Comparison of ENCODE assay signal across 24 cellular contexts in the genomic region with DNA sequence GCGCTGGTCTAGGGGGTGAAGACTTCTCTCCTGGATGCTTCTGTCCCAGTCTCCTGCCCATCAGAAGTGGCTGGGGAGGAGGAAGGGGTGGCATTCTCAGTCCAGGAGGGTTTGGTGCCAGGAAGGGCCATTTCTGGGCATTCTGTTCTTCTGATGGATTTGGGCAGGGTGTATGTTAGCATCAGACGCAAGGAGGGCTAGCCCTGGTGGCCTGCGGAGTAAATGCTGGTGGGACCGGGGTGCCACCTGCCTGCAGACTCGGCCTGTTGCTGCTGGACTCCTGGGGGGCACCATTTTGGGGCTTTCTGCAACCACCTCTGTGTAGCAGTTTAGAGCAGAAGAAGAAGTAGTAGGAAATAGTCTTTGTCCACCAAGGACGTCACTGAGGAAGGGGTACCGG. TPM values are rescaled to one million over a fixed set of nuclear protein-coding genes. Genes with fewer than 3 reads are reported as not detected.
DNase-seq lines count a peak whose midpoint lies in the region; ATAC-seq, FAIRE-seq and TF ChIP-seq lines count a peak whose summit lies in the region.
"Had no signal": no experiment of that assay in that cellular context is flagged by ENCODE, and none has a peak within 500 bp of the region (broad histone marks: within the 10 kb centered on the region; RNA-seq: fewer than 3 reads in every experiment).

No MANE protein-coding gene starts in this region.

- H2AFZ ChIP-seq in K562 (ENCODE audit: low read depth, low read length) = no peak overlapping the region
- H2AFZ ChIP-seq: GM23338 had no signal

- H3K4me1 ChIP-seq in K562 (replicated peaks in 1 of 2; ENCODE audit: control insufficient read depth in 2 of 2, insufficient read depth in 2 of 2, low read length in 2 of 2) = peaks cover 3 to 24% of the 10 kb centered on the region in 2 experiments; a peak in 4 of 5 replicates
- H3K4me1 ChIP-seq: BE2C had no signal

- H3K27ac Mint-ChIP-seq in stimulated activated naive CD8-positive, alpha-beta T cell treated with anti-CD3 and anti-CD28 coated beads, Interleukin-15, amount 100 ng/mL, for 72 hours = no peak overlapping the region
- H3K27ac Mint-ChIP-seq in neural crest cell (ENCODE audit: unreplicated experiment) = peak overlapping the region; percentile 75
- H3K27ac Mint-ChIP-seq: CD8-positive, alpha-beta T cell had no signal

- FAIRE-seq in K562 (lab: Jason Lieb, UNC) = no peak
- FAIRE-seq: A549, G401.6, GM12892, GM19239, H54 had no signal

- CTCF ChIA-PET in K562 (lab: Yijun Ruan, JAX; ENCODE audit: low intra/inter-chr PET ratio) = no interaction called here

- no peak overlapping the region for H3K4me2 ChIP-seq in K562 (ENCODE audit: insufficient read depth, low read length)
- H3K4me2 ChIP-seq: A549, GM23338 had no signal

- no peaks in the 10 kb centered on the region for H3K9me1 ChIP-seq in K562 (ENCODE audit: control insufficient read depth, insufficient read depth, low read length)

- BruUV-seq in K562 (replicated peaks; lab: Mats Ljungman, UMichigan) = no TSS peak

- intact Hi-C loops in K562 (cut with micrococcal nuclease) = no loop called here
- intact Hi-C loops in dorsolateral prefrontal cortex (cut with DNase I) = no loop called here

- H3K4me1 Mint-ChIP-seq in stimulated activated naive CD8-positive, alpha-beta T cell treated with anti-CD3 and anti-CD28 coated beads, Interleukin-15, amount 100 ng/mL, for 72 hours = peaks cover 24% of the 10 kb centered on the region
- H3K4me1 Mint-ChIP-seq in neural crest cell = peaks cover 3% of the 10 kb centered on the region

- TF ChIP-seq CTCF in K562 (IDR thresholded peaks at IDR 0.05 in 2 of 3, conservative IDR thresholded peaks at IDR 0.05 in 1 of 3; ENCODE audit: insufficient read depth in 2 of 3, low read depth in 1 of 3, low read length in 3 of 3) (no peak), neural crest cell (conservative IDR thresholded peaks at IDR 0.05) (no peak), dorsolateral prefrontal cortex (IDR thresholded peaks at IDR 0.05 in 54 of 56, conservative IDR thresholded peaks at IDR 0.05 in 2 of 56; ENCODE audit: low read depth in 1 of 56, partially characterized antibody in 56 of 56) (no peak)

- no peaks in the 10 kb centered on the region for H3K9me3 ChIP-seq in K562 (replicated peaks; ENCODE audit: control insufficient read depth, insufficient read depth, low read depth, low read length)
- H3K9me3 ChIP-seq: A549, BE2C, Caco-2 had no signal

- POLR2A ChIA-PET in K562 (lab: Yijun Ruan, JAX) = no interaction called here

- 36% methylated on average over 6 of the region's 7 CpGs for WGBS in K562 (ENCODE audit: insufficient coverage, low coverage, missing lambda C conversion rate)

- no peak overlapping the region for H3K9ac ChIP-seq in K562 (ENCODE audit: insufficient read depth in 1 of 2, low read depth in 2 of 2, low read length in 2 of 2)

- TF ChIP-seq RAD21 in K562 (CRISPR knock-in tag; conservative IDR thresholded peaks at IDR 0.05 in 1 of 2, IDR thresholded peaks at IDR 0.05 in 1 of 2) = no peak

- TF ChIP-seq POLR2A in K562 (conservative IDR thresholded peaks at IDR 0.05) = no peak

- H3K36me3 Mint-ChIP-seq in neural crest cell (ENCODE audit: low read depth) = no peaks in the 10 kb centered on the region

- H3K79me2 ChIP-seq in K562 (ENCODE audit: control insufficient read depth, insufficient read depth, low read length) = no peaks in the 10 kb centered on the region

- no peaks in the 10 kb centered on the region; the same call in 2 of the 3 replicates for H3K36me3 ChIP-seq in K562 (ENCODE audit: control insufficient read depth, insufficient read depth, low read length)

- H3K27ac ChIP-seq in K562 (ENCODE audit: extremely low read depth, low read depth, low read length) (no peak overlapping the region), dorsolateral prefrontal cortex (peak overlapping the region in 5 of 59 donors; percentile 13 to 85 (median 31))
- H3K27ac ChIP-seq: A549, C4-2B had no signal

- no peak for TF ChIP-seq EP300 in K562 (IDR thresholded peaks at IDR 0.05; ENCODE audit: low read length)

- no peak for DNase-seq in stimulated activated naive CD8-positive, alpha-beta T cell treated with anti-CD3 and anti-CD28 coated beads, Interleukin-15, amount 100 ng/mL, for 72 hours
- no peak for DNase-seq in stimulated activated naive CD8-positive, alpha-beta T cell treated with anti-CD3 and anti-CD28 coated beads, Interleukin-15, Interleukin-2, amounts not matched to agents 100 U/mL and 50 U/mL, for 24 hours
- no peak for DNase-seq in K562 (ENCODE audit: extremely low read depth in 1 of 4, low spot score in 3 of 4)
- no peak for DNase-seq in neural crest cell (ENCODE audit: low read depth, low spot score)
- DNase-seq in dorsolateral prefrontal cortex = no peak
- DNase-seq in NCI-H2171 (lab: John Stamatoyannopoulos, UW) = no peak
- DNase-seq: 8988T; ACHN; AML-193; BE2C; Caco-2; CD4-positive, CD25-positive, alpha-beta regulatory T cell; CD8-positive, alpha-beta T cell; DMS153; DND-41; HCEC 1CT had no signal

- H3K4me3 Mint-ChIP-seq in stimulated activated naive CD8-positive, alpha-beta T cell treated with anti-CD3 and anti-CD28 coated beads, Interleukin-15, amount 100 ng/mL, for 72 hours = no peak overlapping the region
- no peak overlapping the region for H3K4me3 Mint-ChIP-seq in neural crest cell
- H3K4me3 Mint-ChIP-seq: CD8-positive, alpha-beta T cell; GM23338 had no signal

- in situ Hi-C loops in K562 (cut with MboI) = no loop called here

- H4K20me1 ChIP-seq in K562 (replicated peaks; ENCODE audit: control insufficient read depth, insufficient read depth, low read length) = no peaks in the 10 kb centered on the region; the same call in 1 of the 2 replicates

- no peaks in the 10 kb centered on the region for H3K9me3 Mint-ChIP-seq in stimulated activated naive CD8-positive, alpha-beta T cell treated with anti-CD3 and anti-CD28 coated beads, Interleukin-15, amount 100 ng/mL, for 72 hours
- no peaks in the 10 kb centered on the region for H3K9me3 Mint-ChIP-seq in neural crest cell
- H3K9me3 Mint-ChIP-seq: CD4-positive, CD25-positive, alpha-beta regulatory T cell; CD8-positive, alpha-beta T cell; GM23338 had no signal

- H3K4me3 ChIP-seq in K562 (no peak overlapping the region), dorsolateral prefrontal cortex (no peak overlapping the region)
- H3K4me3 ChIP-seq: A549, GM23338 had no signal

- H3K27me3 Mint-ChIP-seq in stimulated activated naive CD8-positive, alpha-beta T cell treated with anti-CD3 and anti-CD28 coated beads, Interleukin-15, amount 100 ng/mL, for 72 hours = no peaks in the 10 kb centered on the region
- no peaks in the 10 kb centered on the region for H3K27me3 Mint-ChIP-seq in neural crest cell (ENCODE audit: low read depth)
- H3K27me3 Mint-ChIP-seq: CD4-positive, CD25-positive, alpha-beta regulatory T cell had no signal

- H3K27me3 ChIP-seq in K562 (ENCODE audit: control insufficient read depth in 2 of 2, insufficient read depth in 2 of 2, low read length in 2 of 2) = 0 out of 5 replicates have a peak, but pooled peaks cover 0 to 9% of the 10 kb centered on the region in 2 experiments
- no peaks in the 10 kb centered on the region for H3K27me3 ChIP-seq in dorsolateral prefrontal cortex
- H3K27me3 ChIP-seq: BE2C had no signal

- ATAC-seq in stimulated activated naive CD8-positive, alpha-beta T cell treated with anti-CD3 and anti-CD28 coated beads, Interleukin-15, amount 100 ng/mL, for 72 hours = peak; percentile 21
- no peak for ATAC-seq in stimulated activated naive CD8-positive, alpha-beta T cell treated with anti-CD3 and anti-CD28 coated beads, Interleukin-15, Interleukin-2, amounts not matched to agents 100 U/mL and 50 U/mL, for 24 hours
- no peak for ATAC-seq in K562
- no peak for ATAC-seq in GM18867 (IDR thresholded peaks at IDR 0.05; ENCODE audit: unreplicated experiment)
- ATAC-seq: A549; CD8-positive, alpha-beta T cell had no signal

TF ChIP-seq in K562, 482 proteins besides CTCF, POLR2A, EP300 and RAD21:
- peak; percentile 87 for TF ChIP-seq ZNF12 (CRISPR knock-in tag; IDR thresholded peaks at IDR 0.05)
- TF ChIP-seq SPI1 (IDR thresholded peaks at IDR 0.05; ENCODE audit: borderline replicate concordance, low read depth, low read length) = no peak

RNA-seq across cellular contexts. Expression of a gene that starts 31.7 kb away (rescaled TPM):
- 70.2 and 94.5 TPM in 2 replicates for total RNA-seq in K562 (2011; cell fraction: chromatin; rRNA removed; ENCODE audit: low replicate concordance)
- total RNA-seq in K562 (2011; cell fraction: nucleolus; rRNA removed) = 32.8 and 38.7 TPM in 2 replicates
- 53.8 and 66.5 TPM in 2 replicates for total RNA-seq in K562 (2011; cell fraction: nucleoplasm; rRNA removed)
- total RNA-seq in K562 (2014; rRNA removed) = 5.9 and 8.0 TPM in 2 replicates
- 4.3 and 5.5 TPM in 2 replicates for total RNA-seq in K562 (2014; rRNA removed; fragmentation: Illumina TruSeq; extraction: Trizol)
- 4.9 and 6.0 TPM in 2 replicates for total RNA-seq in K562 (2015; rRNA removed; fragmentation: Illumina TruSeq; extraction: Trizol)
- 13.0 and 13.5 TPM in 2 replicates for total RNA-seq in K562 (2021)
- 5.5 and 6.3 TPM in 2 replicates for polyA plus RNA-seq in K562 (2011; rRNA removed)
- 4.7 and 6.1 TPM in 2 replicates for polyA plus RNA-seq in K562 (2011; cell fraction: cytosol; rRNA removed)
- polyA plus RNA-seq in K562 (2011; cell fraction: nucleus; rRNA removed) = 13.1 and 25.4 TPM in 2 replicates
- polyA plus RNA-seq in K562 (2012) = 8.4 and 12.8 TPM in 2 replicates
- polyA plus RNA-seq in K562 (2014; fragmentation: Illumina TruSeq; extraction: Trizol) = 6.2 and 7.5 TPM in 2 replicates
- 1 to 10 TPM; 2.4 TPM for polyA plus RNA-seq in K562 (2014; fragmentation: Nextera tagmentation; extraction: Ambion mirVana)
- 6.7 and 8.0 TPM in 2 replicates for polyA plus RNA-seq in K562 (2014; rRNA removed)
- 9.2 and 16.2 TPM in 2 replicates for polyA minus RNA-seq in K562 (2011; rRNA and poly(A)+ RNA removed)
- polyA minus RNA-seq in K562 (2011; cell fraction: cytosol; rRNA and poly(A)+ RNA removed) = 4.3 and 8.6 TPM in 2 replicates
- 10.0 and 10.8 TPM in 2 replicates for polyA minus RNA-seq in K562 (2011; cell fraction: nucleus; rRNA and poly(A)+ RNA removed)
- total RNA-seq in neural crest cell = 31.9 and 32.2 TPM in 2 replicates
- 100 to 1,000 TPM in 10 of 120 experiments, 10 to 100 TPM in 110; 33.4 to 125 (median 80.9) TPM for total RNA-seq in dorsolateral prefrontal cortex
